ENCODE assay signal across 20 cellular contexts in the genomic region with DNA sequence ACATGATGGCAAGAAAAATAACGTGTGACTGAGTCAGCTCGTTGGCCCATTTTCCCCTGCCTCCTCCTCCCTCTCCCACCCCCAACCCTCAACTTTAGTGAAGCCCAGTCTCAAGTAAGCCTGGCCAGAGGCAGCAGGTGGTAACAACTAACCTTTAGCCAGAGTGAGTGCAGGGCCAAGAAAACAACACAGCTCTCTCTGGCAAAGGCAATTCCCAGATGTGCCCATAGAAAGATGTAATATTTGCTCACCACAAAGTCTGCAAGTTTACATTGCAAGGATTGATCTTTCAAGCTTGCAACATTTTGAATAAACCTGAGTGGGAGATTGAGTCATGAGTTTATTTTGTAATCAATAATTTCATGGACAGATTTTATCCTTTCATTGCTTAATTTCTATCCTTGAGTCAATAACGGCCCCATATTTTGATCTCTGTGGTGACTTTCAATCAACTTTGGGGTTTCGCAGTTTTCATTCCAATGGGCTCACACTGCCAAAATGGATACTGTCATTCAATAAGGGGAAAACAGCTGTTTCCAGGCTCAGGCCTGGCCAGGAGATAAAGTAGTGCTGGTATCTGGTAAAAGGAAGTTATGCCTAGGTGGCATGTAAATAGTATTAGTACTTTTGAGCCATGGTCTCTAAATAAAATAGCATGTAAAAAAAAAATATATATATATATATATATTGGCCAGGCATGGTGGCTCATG.
DNase-seq lines count a peak whose midpoint lies in the region; ATAC-seq and TF ChIP-seq lines count a peak whose summit lies in the region.
"Had no signal": no experiment of that assay in that cellular context is flagged by ENCODE, and none has a peak within 500 bp of the region (broad histone marks: within the 10 kb centered on the region; RNA-seq: fewer than 3 reads in every experiment).

No MANE protein-coding gene starts in this region.

- intact Hi-C loops in left cardiac atrium (cut with DNase I) (no loop called here), left ventricle myocardium inferior (cut with micrococcal nuclease) (no loop called here), head of caudate nucleus (cut with DNase I) (no loop called here)

- H3K27me3 ChIP-seq in left ventricle myocardium inferior (ENCODE audit: low read depth) (no peaks in the 10 kb centered on the region), gastroesophageal sphincter (no peaks in the 10 kb centered on the region)
- H3K27me3 ChIP-seq: gastrocnemius medialis, neural progenitor cell had no signal

- H3K27ac ChIP-seq in left ventricle myocardium inferior (replicated peaks): no peak overlapping the region
- H3K27ac ChIP-seq in gastroesophageal sphincter: no peak overlapping the region
- H3K27ac ChIP-seq: BLaER1 treated with 17β-estradiol and CSF1 and Interleukin-3, amounts not matched to agents 10 nM and 100 nM; gastrocnemius medialis; neural progenitor cell had no signal

- WGBS in gastroesophageal sphincter (ENCODE audit: low coverage in 1 of 2), 2 donors: 20 to 70% methylated on average over 2 to 3 of the region's 4 CpGs

- H3K9me3 ChIP-seq in left ventricle myocardium inferior (replicated peaks): no peaks in the 10 kb centered on the region
- no peaks in the 10 kb centered on the region for H3K9me3 ChIP-seq in gastroesophageal sphincter
- H3K9me3 ChIP-seq: gastrocnemius medialis had no signal

- TF ChIP-seq CTCF in left ventricle myocardium inferior (IDR thresholded peaks at IDR 0.05; ENCODE audit: borderline replicate concordance) (no peak), choroid plexus epithelial cell (conservative IDR thresholded peaks at IDR 0.05; ENCODE audit: low read depth, low read length) (no peak), gastroesophageal sphincter (IDR thresholded peaks at IDR 0.05) (no peak)

- DNase-seq in left cardiac atrium: peak; percentile 26
- no peak for DNase-seq in left ventricle myocardium inferior
- DNase-seq in choroid plexus epithelial cell (ENCODE audit: low read depth): peak; percentile 36
- DNase-seq in HK-2 (ENCODE audit: unreplicated experiment): no peak
- DNase-seq in head of caudate nucleus: no peak
- DNase-seq: activated CD4-positive, alpha-beta T cell treated with anti-CD3 and anti-CD28 coated beads for 4 hours; activated CD8-positive, alpha-beta memory T cell treated with anti-CD3 and anti-CD28 coated beads for 24 hours; activated T-cell treated with anti-CD3 and anti-CD28 coated beads, Interleukin-2, amount 50 U/mL, for 1 hour; Calu3; gastrocnemius medialis; islet precursor cell; mammary epithelial cell; NCI-H1105 treated with DMSO at 0.1 percent for 48 hours; NCI-H2081; NCI-H226 had no signal

- H3K4me3 ChIP-seq in left ventricle myocardium inferior: no peak overlapping the region
- H3K4me3 ChIP-seq in choroid plexus epithelial cell (ENCODE audit: low read depth, low read length): no peak overlapping the region
- no peak overlapping the region for H3K4me3 ChIP-seq in gastroesophageal sphincter
- H3K4me3 ChIP-seq: BLaER1 treated with 17β-estradiol and CSF1 and Interleukin-3, amounts not matched to agents 10 nM and 100 nM; gastrocnemius medialis; neural progenitor cell had no signal

- H3K4me1 ChIP-seq in left ventricle myocardium inferior (no peaks in the 10 kb centered on the region), gastroesophageal sphincter (no peaks in the 10 kb centered on the region)
- H3K4me1 ChIP-seq: gastrocnemius medialis, neural progenitor cell had no signal

- no peaks in the 10 kb centered on the region for H3K36me3 ChIP-seq in left ventricle myocardium inferior
- no peaks in the 10 kb centered on the region for H3K36me3 ChIP-seq in gastroesophageal sphincter
- H3K36me3 ChIP-seq: BLaER1 treated with 17β-estradiol and CSF1 and Interleukin-3, amounts not matched to agents 10 nM and 100 nM; gastrocnemius medialis; neural progenitor cell had no signal

- no peak for TF ChIP-seq POLR2A in gastroesophageal sphincter (IDR thresholded peaks at IDR 0.05)

- TF ChIP-seq EP300 in gastroesophageal sphincter (IDR thresholded peaks at IDR 0.05): no peak

- ATAC-seq in left cardiac atrium (peak; percentile 43 to 57), gastroesophageal sphincter (peak; percentile 31), GM21447 (IDR thresholded peaks at IDR 0.05; ENCODE audit: unreplicated experiment) (no peak), HG02678 (IDR thresholded peaks at IDR 0.05; ENCODE audit: unreplicated experiment) (no peak)
- ATAC-seq: gastrocnemius medialis had no signal

Comparison
In these comparisons a context has a peak if more than half of its experiments do, and no peak if none do; other contexts are left out.
1. DNase-seq: peak in left cardiac atrium (single experiment) and choroid plexus epithelial cell (single experiment); none in left ventricle myocardium inferior (single experiment), HK-2 (single experiment) and head of caudate nucleus (0 of 42).
2. ATAC-seq: peak in left cardiac atrium (2 of 2) and gastroesophageal sphincter (single experiment); none in GM21447 (single experiment) and HG02678 (single experiment).